Comparison of ENCODE assay signal across 8 cellular contexts in genomic region chr14:33432407-33433023, GRCh38.
A peak's percentile ranks its signal among the peaks of the same experiment; 100 is the strongest.
DNase-seq lines count a peak whose midpoint lies in the region; ATAC-seq, FAIRE-seq and TF ChIP-seq lines count a peak whose summit lies in the region.

No MANE protein-coding gene starts in this region.

- ATAC-seq in HepG2: peak; percentile 69
- ATAC-seq in GM19023 (IDR thresholded peaks at IDR 0.05; ENCODE audit: unreplicated experiment): no peak
- no peak for ATAC-seq in HG03196 (IDR thresholded peaks at IDR 0.05; ENCODE audit: unreplicated experiment)

- H3K9ac ChIP-seq in adipocyte (ENCODE audit: low read length) (no peak overlapping the region), HepG2 (ENCODE audit: insufficient read depth, low read depth, low read length) (no peak overlapping the region)

- FAIRE-seq in HepG2 (lab: Jason Lieb, UNC): no peak

- in situ Hi-C loops in HepG2 (cut with HindIII; ENCODE audit: extremely low pct_ligation_motif_present, low pct_unique_long_range_greater_than_20kb): loop anchor here (5.0 kb wide), 1 partner anchor 855 kb away; no protein-coding TSS in a partner anchor

- H3K9me3 Mint-ChIP-seq in activated naive CD8-positive, alpha-beta T cell treated with anti-CD3 and anti-CD28 coated beads for 36 hours: no peaks in the 10 kb centered on the region

- CTCF ChIA-PET in HepG2 (lab: Yijun Ruan, JAX; ENCODE audit: low intra/inter-chr PET ratio, low total read pairs): interaction anchor here (2.0 to 2.3 kb wide), 2 partner anchors 721 to 857 kb away, joined by 10 to 13 read pairs; no protein-coding TSS in a partner anchor

- H3K4me1 ChIP-seq in adipocyte (ENCODE audit: control insufficient read depth, insufficient read depth, low read length) (no peaks in the 10 kb centered on the region), HepG2 (ENCODE audit: insufficient read depth, low read length) (no peaks in the 10 kb centered on the region)

- no peak overlapping the region for H3K4me2 ChIP-seq in HepG2 (ENCODE audit: low read depth, low read length)

- POLR2A ChIA-PET in HepG2 (lab: Yijun Ruan, JAX): no interaction called here

- no peaks in the 10 kb centered on the region for H3K27me3 Mint-ChIP-seq in activated naive CD8-positive, alpha-beta T cell treated with anti-CD3 and anti-CD28 coated beads for 36 hours

- no peaks in the 10 kb centered on the region for H3K36me3 Mint-ChIP-seq in activated naive CD8-positive, alpha-beta T cell treated with anti-CD3 and anti-CD28 coated beads for 36 hours

- H3K27ac Mint-ChIP-seq in activated naive CD8-positive, alpha-beta T cell treated with anti-CD3 and anti-CD28 coated beads for 36 hours: no peak overlapping the region

- no peaks in the 10 kb centered on the region for H4K20me1 ChIP-seq in HepG2 (ENCODE audit: insufficient read depth, low read length)

- peaks cover 7% of the 10 kb centered on the region for H3K4me1 Mint-ChIP-seq in activated naive CD8-positive, alpha-beta T cell treated with anti-CD3 and anti-CD28 coated beads for 36 hours

- H3K4me3 Mint-ChIP-seq in activated naive CD8-positive, alpha-beta T cell treated with anti-CD3 and anti-CD28 coated beads for 36 hours: no peak overlapping the region

- 2% methylated on average over 3 of the region's 3 CpGs for WGBS in HepG2 (ENCODE audit: low lambda C conversion rate)

- no peak overlapping the region for H3K4me3 ChIP-seq in NB4 (ENCODE audit: low read depth, low read length)
- H3K4me3 ChIP-seq in adipocyte (ENCODE audit: low read length): no peak overlapping the region
- H3K4me3 ChIP-seq in HepG2 (replicated peaks in 1 of 3; ENCODE audit: insufficient read depth in 1 of 3, low read depth in 2 of 3, low read length in 3 of 3): no peak overlapping the region

- DNase-seq in DMS53 treated with DMSO at 0.1 percent for 48 hours (lab: John Stamatoyannopoulos, UW; ENCODE audit: unreplicated experiment) (peak; percentile 5), NB4 (ENCODE audit: low read depth) (peak; percentile 20), adipocyte (ENCODE audit: low read depth) (peak; percentile 38), HepG2 (ENCODE audit: low spot score) (peak; percentile 42)
- no peak for DNase-seq in stimulated activated naive CD4-positive, alpha-beta T cell treated with Interleukin-2 at 50 U/mL for 16 hours (lab: John Stamatoyannopoulos, UW)
- no peak for DNase-seq in activated naive CD8-positive, alpha-beta T cell treated with anti-CD3 and anti-CD28 coated beads for 36 hours

- H3K9me3 ChIP-seq in adipocyte (ENCODE audit: control insufficient read depth, low read length) (no peaks in the 10 kb centered on the region), HepG2 (ENCODE audit: low read length) (no peaks in the 10 kb centered on the region)

- TF ChIP-seq POLR2A in NB4 (IDR thresholded peaks at IDR 0.05; ENCODE audit: extremely low read depth, insufficient read length): no peak
- TF ChIP-seq POLR2A in HepG2 (IDR thresholded peaks at IDR 0.05; ENCODE audit: insufficient read depth in 1 of 2, low read depth in 2 of 2, low read length in 2 of 2): no peak

- intact Hi-C loops in HepG2 (cut with micrococcal nuclease; ENCODE audit: unreplicated experiment): loop anchor here (1.0 kb wide), 3 partner anchors 721 to 856 kb away; no protein-coding TSS in a partner anchor

- H2AFZ ChIP-seq in HepG2 (ENCODE audit: low read length): no peak overlapping the region

- H3K36me3 ChIP-seq in adipocyte (ENCODE audit: control insufficient read depth, insufficient read depth, low read length, severe bottlenecking): no peaks in the 10 kb centered on the region
- no peaks in the 10 kb centered on the region for H3K36me3 ChIP-seq in HepG2 (replicated peaks in 1 of 2; ENCODE audit: control insufficient read depth in 1 of 2, insufficient read depth in 2 of 2, low read length in 2 of 2)

- BruUV-seq in HepG2 (replicated peaks; lab: Mats Ljungman, UMichigan): no TSS peak

- TF ChIP-seq EP300 in HepG2 (IDR thresholded peaks at IDR 0.05; ENCODE audit: low read depth in 2 of 2, low read length in 2 of 2) (no peak), HepG2 (CRISPR knock-in tag; IDR thresholded peaks at IDR 0.05; ENCODE audit: borderline replicate concordance) (no peak)

- H3K79me2 ChIP-seq in HepG2 (ENCODE audit: insufficient read depth, low read length): no peaks in the 10 kb centered on the region

- no peak overlapping the region for H3K27ac ChIP-seq in HepG2 (ENCODE audit: extremely low read length, insufficient read depth, low read length)

- TF ChIP-seq CTCF in NB4 (IDR thresholded peaks at IDR 0.05; ENCODE audit: low read depth, low read length): peak; percentile 23
- TF ChIP-seq CTCF in HepG2 (CRISPR knock-in tag; IDR thresholded peaks at IDR 0.05): peak; percentile 32

- no peak for TF ChIP-seq RAD21 in HepG2 (CRISPR knock-in tag; IDR thresholded peaks at IDR 0.05)

- H3K27me3 ChIP-seq in adipocyte (replicated peaks; ENCODE audit: control insufficient read depth, insufficient read depth, low read length) (no peaks in the 10 kb centered on the region), HepG2 (ENCODE audit: control insufficient read depth in 1 of 2, insufficient read depth in 2 of 2, low read length in 2 of 2) (no peaks in the 10 kb centered on the region; a peak in 1 of 5 replicates)

TF ChIP-seq in HepG2, 621 proteins besides CTCF, POLR2A, EP300 and RAD21 (continues in another document):
- TF ChIP-seq ZNF451 (CRISPR knock-in tag; IDR thresholded peaks at IDR 0.05): no peak
- no peak for TF ChIP-seq ZC3H13 (CRISPR knock-in tag; IDR thresholded peaks at IDR 0.05)
- TF ChIP-seq THRA (CRISPR knock-in tag; IDR thresholded peaks at IDR 0.05; ENCODE audit: borderline replicate concordance): no peak
- no peak for TF ChIP-seq ZNF446 (CRISPR knock-in tag; IDR thresholded peaks at IDR 0.05)
- TF ChIP-seq ZBTB3 (CRISPR knock-in tag; IDR thresholded peaks at IDR 0.05; ENCODE audit: borderline replicate concordance, low read depth): no peak
- TF ChIP-seq CBX2 (IDR thresholded peaks at IDR 0.05; ENCODE audit: low read depth, low read length): no peak
- no peak for TF ChIP-seq CBX2 (CRISPR knock-in tag; IDR thresholded peaks at IDR 0.05; ENCODE audit: low read depth)
- TF ChIP-seq ZNF337 (CRISPR knock-in tag; IDR thresholded peaks at IDR 0.05; ENCODE audit: borderline replicate concordance, low read depth): no peak
- TF ChIP-seq TAF1 (CRISPR knock-in tag; IDR thresholded peaks at IDR 0.05): no peak
- TF ChIP-seq GZF1 (CRISPR knock-in tag; IDR thresholded peaks at IDR 0.05): no peak
- TF ChIP-seq PRDM15 (CRISPR knock-in tag; IDR thresholded peaks at IDR 0.05): no peak
- peak; percentile 18; the same call in 1 of the 2 replicates for TF ChIP-seq ARID3A (IDR thresholded peaks at IDR 0.05; ENCODE audit: low read depth, low read length)
- peak; percentile 28 to 59; a peak in 3 of 4 replicates for TF ChIP-seq MAFK (conservative IDR thresholded peaks at IDR 0.05 in 1 of 2, IDR thresholded peaks at IDR 0.05 in 1 of 2; ENCODE audit: low read length in 2 of 2)

Comparison
In these comparisons a context has a peak if more than half of its experiments do, and no peak if none do; other contexts are left out.
1. DNase-seq: peak in DMS53 treated with DMSO at 0.1 percent for 48 hours (single experiment), NB4 (single experiment), adipocyte (single experiment) and HepG2 (single experiment); none in stimulated activated naive CD4-positive, alpha-beta T cell treated with Interleukin-2 at 50 U/mL for 16 hours (single experiment) and activated naive CD8-positive, alpha-beta T cell treated with anti-CD3 and anti-CD28 coated beads for 36 hours (single experiment).